In genomic region chr2:110702514-110702913, GRCh38 we compare ENCODE assay signal across 8 cellular contexts. TPM values are rescaled to one million over a fixed set of nuclear protein-coding genes. Genes with fewer than 3 reads are reported as not detected.
"Had no signal": no experiment of that assay in that cellular context is flagged by ENCODE, and none has a peak within 500 bp of the region (broad histone marks: within the 10 kb centered on the region; RNA-seq: fewer than 3 reads in every experiment).

No MANE protein-coding gene starts in this region.

- FAIRE-seq: H54, HTR-8/SVneo had no signal

- DNase-seq: GOT3, H9, HCEC 1CT, HFFc6, KG1 had no signal

RNA-seq across cellular contexts. Expression of gene ACOXL, which starts 29.9 kb away (rescaled TPM):
- total RNA-seq: HFFc6 had no signal
- polyA plus RNA-seq: IgD-negative memory B cell had no signal
